9 cellular contexts compared by ENCODE assay signal in the genomic region with DNA sequence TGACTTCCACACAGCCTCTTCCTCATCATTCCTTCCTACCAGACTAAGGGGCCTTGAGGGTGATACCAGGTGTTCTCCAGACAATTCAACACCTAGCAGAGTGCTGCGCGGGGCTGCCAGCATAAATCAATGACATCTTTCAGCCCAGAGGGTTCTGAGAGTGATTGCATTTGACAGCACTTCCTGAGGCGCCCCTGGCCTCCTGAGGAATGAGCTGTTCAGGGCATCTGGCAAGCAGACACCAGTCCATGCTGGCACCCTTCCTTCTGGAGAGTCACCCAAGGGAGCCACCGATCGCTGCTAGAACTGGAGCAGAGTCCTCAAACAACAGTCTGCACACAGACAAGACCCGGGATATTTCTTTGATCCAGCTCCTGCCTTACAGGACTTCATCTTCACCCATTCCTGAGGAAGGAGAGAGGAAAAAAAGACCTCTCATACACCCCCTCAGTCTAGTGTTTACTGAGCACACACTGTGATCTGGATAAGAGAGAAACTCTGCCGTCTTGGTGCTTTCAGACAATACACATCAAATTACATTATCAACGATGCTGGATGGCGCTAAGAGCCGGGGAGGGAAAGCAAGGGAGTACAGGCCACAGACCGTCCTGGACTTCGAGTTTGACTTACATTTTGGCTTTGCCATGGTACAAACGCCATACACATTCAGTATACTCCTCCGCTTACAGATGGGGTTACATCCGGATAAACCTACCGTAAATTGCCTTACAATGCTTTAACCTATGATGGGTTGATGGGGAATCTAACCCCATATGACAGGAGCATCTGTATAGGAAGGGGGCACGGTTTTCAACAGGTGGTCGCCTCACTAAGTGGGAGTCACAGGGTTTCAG. TPM values are rescaled to one million over a fixed set of nuclear protein-coding genes. Genes with fewer than 3 reads are reported as not detected.
DNase-seq lines count a peak whose midpoint lies in the region; ATAC-seq and TF ChIP-seq lines count a peak whose summit lies in the region.
"Had no signal": no experiment of that assay in that cellular context is flagged by ENCODE, and none has a peak within 500 bp of the region (broad histone marks: within the 10 kb centered on the region; RNA-seq: fewer than 3 reads in every experiment).

No MANE protein-coding gene starts in this region.

- H3K9me3 ChIP-seq in CD4-positive, alpha-beta memory T cell (ENCODE audit: control insufficient read depth in 1 of 2, low read length in 2 of 2), result no peaks in the 10 kb centered on the region
- H3K9me3 ChIP-seq in naive thymus-derived CD4-positive, alpha-beta T cell (ENCODE audit: control insufficient read depth in 2 of 3, low read length in 3 of 3), result no peaks in the 10 kb centered on the region
- no peaks in the 10 kb centered on the region for H3K9me3 ChIP-seq in transverse colon

- intact Hi-C loops in CD4-positive, alpha-beta memory T cell (cut with micrococcal nuclease), result no loop called here
- intact Hi-C loops in MCF 10A (cut with micrococcal nuclease) (no loop called here), transverse colon (cut with DNase I; ENCODE audit: low total_unique reads) (no loop called here)
- intact Hi-C loops in naive thymus-derived CD4-positive, alpha-beta T cell (cut with micrococcal nuclease), result loop anchor here (5.0 to 10.0 kb wide), 6 partner anchors 251 to 1411 kb away; a partner anchor contains a TSS

- H2AFZ ChIP-seq in KMS-11 (ENCODE audit: low read depth), result no peak overlapping the region; the same call in 1 of the 2 replicates

- TF ChIP-seq POLR2A in transverse colon (IDR thresholded peaks at IDR 0.05), result no peak

- CTCF ChIA-PET in CD4-positive, alpha-beta memory T cell (lab: Charles Lee; ENCODE audit: partially characterized antibody), result interaction anchor here (1.1 kb wide), 1 partner anchor 525 kb away, joined by 3 read pairs; no protein-coding TSS in a partner anchor
- CTCF ChIA-PET in MCF 10A (lab: Yijun Ruan, JAX), result interaction anchor here (0.6 to 1.4 kb wide), 5 partner anchors 10 to 538 kb away, joined by 3 to 6 read pairs (median 3); no protein-coding TSS in a partner anchor
- CTCF ChIA-PET in naive thymus-derived CD4-positive, alpha-beta T cell (lab: Charles Lee), result no interaction called here

- H3K4me1 ChIP-seq in CD4-positive, alpha-beta memory T cell (ENCODE audit: insufficient read depth, low read length), result peaks cover 18% of the 10 kb centered on the region
- peaks cover 5% of the 10 kb centered on the region for H3K4me1 ChIP-seq in KMS-11 (ENCODE audit: low read depth, poor library complexity, severe bottlenecking)
- H3K4me1 ChIP-seq in naive thymus-derived CD4-positive, alpha-beta T cell (ENCODE audit: control insufficient read depth in 2 of 2, insufficient read depth in 2 of 2, low read length in 2 of 2), result peaks cover 11 to 14% of the 10 kb centered on the region in 2 donors
- peaks cover 8 to 41% (median 24%) of the 10 kb centered on the region in 4 donors for H3K4me1 ChIP-seq in transverse colon

- peak in 1 of 5 donors; percentile 20 for DNase-seq in CD4-positive, alpha-beta memory T cell
- DNase-seq in MCF 10A (ENCODE audit: unreplicated experiment), result no peak
- DNase-seq in naive thymus-derived CD4-positive, alpha-beta T cell, result no peak
- DNase-seq in kidney tubule cell (ENCODE audit: low spot score), result no peak
- no peak for DNase-seq in transverse colon
- DNase-seq: activated CD8-positive, alpha-beta memory T cell treated with anti-CD3 and anti-CD28 coated beads, Interleukin-2, amount 50 U/mL, for 48 hours had no signal

- no peaks in the 10 kb centered on the region for H3K36me3 ChIP-seq in CD4-positive, alpha-beta memory T cell (ENCODE audit: insufficient read depth, low read length)
- H3K36me3 ChIP-seq in KMS-11 (ENCODE audit: insufficient read depth), result no peaks in the 10 kb centered on the region
- peaks cover 0 to 7% (median 0%) of the 10 kb centered on the region in 3 experiments for H3K36me3 ChIP-seq in naive thymus-derived CD4-positive, alpha-beta T cell (ENCODE audit: control insufficient read depth in 2 of 3, insufficient read depth in 3 of 3, low read length in 3 of 3)
- no peaks in the 10 kb centered on the region for H3K36me3 ChIP-seq in transverse colon

- no peak for TF ChIP-seq EP300 in transverse colon (IDR thresholded peaks at IDR 0.05; ENCODE audit: low read depth)

- H3K79me2 ChIP-seq in KMS-11 (ENCODE audit: insufficient read depth, low read depth), result no peaks in the 10 kb centered on the region

- H3K27me3 ChIP-seq in CD4-positive, alpha-beta memory T cell (ENCODE audit: insufficient read depth, low read length), result no peaks in the 10 kb centered on the region
- H3K27me3 ChIP-seq in KMS-11 (ENCODE audit: insufficient read depth, low read depth) (peaks cover 81% of the 10 kb centered on the region), transverse colon (no peaks in the 10 kb centered on the region)
- peaks cover 0 to 3% of the 10 kb centered on the region in 2 donors for H3K27me3 ChIP-seq in naive thymus-derived CD4-positive, alpha-beta T cell (ENCODE audit: control insufficient read depth in 2 of 2, insufficient read depth in 2 of 2, low read length in 2 of 2)

- WGBS in transverse colon (ENCODE audit: low coverage in 1 of 2), 2 donors, result 90% methylated on average over 18 of the region's 18 CpGs; no CpG with 5 or more reads in 1 of the 2 donors

- ATAC-seq in naive thymus-derived CD4-positive, alpha-beta T cell, result no peak
- ATAC-seq in HG03460 (IDR thresholded peaks at IDR 0.05; ENCODE audit: unreplicated experiment) (no peak), GM18511 (IDR thresholded peaks at IDR 0.05; ENCODE audit: unreplicated experiment) (no peak)

- peak overlapping the region; percentile 95; the same call in 1 of the 2 replicates for H3K4me2 ChIP-seq in KMS-11

- in situ Hi-C loops in transverse colon (cut with MboI; ENCODE audit: low pct_ligation_motif_present in 1 of 4, low pct_unique_long_range_greater_than_20kb in 1 of 4, low sequenced_read_pairs in 3 of 4), result no loop called here

- H3K4me3 ChIP-seq in CD4-positive, alpha-beta memory T cell (ENCODE audit: low read length in 2 of 2), result peak overlapping the region in 1 of 2 donors; percentile 42
- H3K4me3 ChIP-seq in KMS-11 (IDR thresholded peaks at IDR 0.05; ENCODE audit: insufficient read depth, low read depth, low read length) (no peak overlapping the region), transverse colon (peak overlapping the region in 1 of 4 donors; percentile 75)
- peak overlapping the region; percentile 83 for H3K4me3 ChIP-seq in naive thymus-derived CD4-positive, alpha-beta T cell (ENCODE audit: low read length)

- peaks cover 4 to 5% of the 10 kb centered on the region in 2 donors for H3K27me3 Mint-ChIP-seq in CD4-positive, alpha-beta memory T cell
- H3K27me3 Mint-ChIP-seq in MCF 10A (ENCODE audit: insufficient read depth, unreplicated experiment), result no peaks in the 10 kb centered on the region
- H3K27me3 Mint-ChIP-seq in naive thymus-derived CD4-positive, alpha-beta T cell, result peaks cover 0 to 14% (median 8%) of the 10 kb centered on the region in 5 donors

- no peak overlapping the region for H3K27ac ChIP-seq in CD4-positive, alpha-beta memory T cell (ENCODE audit: low read depth, low read length)
- H3K27ac ChIP-seq in KMS-11 (no peak overlapping the region), transverse colon (no peak overlapping the region)
- H3K27ac ChIP-seq in naive thymus-derived CD4-positive, alpha-beta T cell (ENCODE audit: low read depth, low read length), result peak overlapping the region; percentile 100

- H3K27ac Mint-ChIP-seq in CD4-positive, alpha-beta memory T cell, result peak overlapping the region; percentile 88 to 98 (median 96)
- H3K27ac Mint-ChIP-seq in MCF 10A (ENCODE audit: low read depth, unreplicated experiment), result peak overlapping the region; percentile 99
- peak overlapping the region; percentile 93 to 99 (median 95) for H3K27ac Mint-ChIP-seq in naive thymus-derived CD4-positive, alpha-beta T cell

- H3K4me3 Mint-ChIP-seq in CD4-positive, alpha-beta memory T cell, result peak overlapping the region; percentile 89 to 93 (median 92)
- peak overlapping the region; percentile 92 for H3K4me3 Mint-ChIP-seq in MCF 10A (ENCODE audit: unreplicated experiment)
- peak overlapping the region; percentile 90 to 98 (median 94) for H3K4me3 Mint-ChIP-seq in naive thymus-derived CD4-positive, alpha-beta T cell

- H3K9ac ChIP-seq in KMS-11, result no peak overlapping the region

- POLR2A ChIA-PET in CD4-positive, alpha-beta memory T cell (lab: Charles Lee; ENCODE audit: partially characterized antibody), result interaction anchor here (1.0 to 2.7 kb wide), 15 partner anchors 11 to 1230 kb away, joined by 3 to 22 read pairs (median 5); a partner anchor contains a TSS
- POLR2A ChIA-PET in MCF 10A (lab: Yijun Ruan, JAX), result interaction anchor here (0.5 to 2.5 kb wide), 19 partner anchors 10 to 889 kb away, joined by 3 to 19 read pairs (median 4); a partner anchor contains a TSS
- POLR2A ChIA-PET in naive thymus-derived CD4-positive, alpha-beta T cell (lab: Charles Lee), result interaction anchor here (0.6 to 1.8 kb wide), 11 partner anchors 39 to 925 kb away, joined by 3 to 11 read pairs (median 4); a partner anchor contains a TSS

- peaks cover 9 to 25% (median 12%) of the 10 kb centered on the region in 4 donors for H3K4me1 Mint-ChIP-seq in CD4-positive, alpha-beta memory T cell
- peaks cover 9% of the 10 kb centered on the region for H3K4me1 Mint-ChIP-seq in MCF 10A (ENCODE audit: insufficient read depth, unreplicated experiment)
- peaks cover 0 to 33% (median 15%) of the 10 kb centered on the region in 7 donors for H3K4me1 Mint-ChIP-seq in naive thymus-derived CD4-positive, alpha-beta T cell

- BruUV-seq in MCF 10A (replicated peaks; lab: Mats Ljungman, UMichigan), result no TSS peak

- H3K9me3 Mint-ChIP-seq in CD4-positive, alpha-beta memory T cell, result peaks cover 0 to 4% (median 0%) of the 10 kb centered on the region in 8 donors
- no peaks in the 10 kb centered on the region for H3K9me3 Mint-ChIP-seq in MCF 10A (ENCODE audit: unreplicated experiment)
- peaks cover 0 to 2% (median 0%) of the 10 kb centered on the region in 11 donors for H3K9me3 Mint-ChIP-seq in naive thymus-derived CD4-positive, alpha-beta T cell

- H4K20me1 ChIP-seq in KMS-11 (ENCODE audit: insufficient read depth), result no peaks in the 10 kb centered on the region

- TF ChIP-seq CTCF in KMS-11 (conservative IDR thresholded peaks at IDR 0.05; ENCODE audit: low read depth, low read length) (no peak), MCF 10A (IDR thresholded peaks at IDR 0.05; ENCODE audit: unreplicated experiment) (no peak), transverse colon (IDR thresholded peaks at IDR 0.05) (no peak)

- peaks cover 0 to 3% of the 10 kb centered on the region in 2 donors for H3K36me3 Mint-ChIP-seq in CD4-positive, alpha-beta memory T cell
- no peaks in the 10 kb centered on the region for H3K36me3 Mint-ChIP-seq in MCF 10A (ENCODE audit: insufficient read depth, unreplicated experiment)
- peaks cover 0 to 3% (median 0%) of the 10 kb centered on the region in 5 donors for H3K36me3 Mint-ChIP-seq in naive thymus-derived CD4-positive, alpha-beta T cell

RNA-seq across cellular contexts. Expression of a gene that starts 23.1 kb away (rescaled TPM):
- not detected for total RNA-seq in CD4-positive, alpha-beta memory T cell
- under 1 TPM in 1 of 2 donors, not detected in 1; 0.38 TPM for polyA plus RNA-seq in CD4-positive, alpha-beta memory T cell
- not detected in 2 replicates for total RNA-seq in MCF 10A (2022)
- total RNA-seq in naive thymus-derived CD4-positive, alpha-beta T cell, result 10 to 100 TPM in 1 of 5 experiments, under 1 TPM in 3, not detected in 1; 0.11 to 98.0 (median 0.35) TPM
- polyA plus RNA-seq in naive thymus-derived CD4-positive, alpha-beta T cell, result not detected
- total RNA-seq in transverse colon, result 10 to 100 TPM in 1 of 4 donors, 1 to 10 TPM in 2, under 1 TPM in 1; 0.40 to 22.8 (median 7.2) TPM

RNA-seq across cellular contexts. Expression of a gene that starts 38.4 kb away (rescaled TPM):
- total RNA-seq in CD4-positive, alpha-beta memory T cell, result 10 to 100 TPM; 20.1 to 25.5 TPM
- polyA plus RNA-seq in CD4-positive, alpha-beta memory T cell, result 10 to 100 TPM; 10.1 to 15.5 TPM
- total RNA-seq in MCF 10A (2022) (28.0 and 34.4 TPM in 2 replicates), transverse colon (10 to 100 TPM; 14.9 to 26.9 (median 19.9) TPM)
- 10 to 100 TPM; 20.3 to 26.5 (median 21.7) TPM for total RNA-seq in naive thymus-derived CD4-positive, alpha-beta T cell
- polyA plus RNA-seq in naive thymus-derived CD4-positive, alpha-beta T cell, result 1 to 10 TPM; 7.5 to 8.7 TPM

Comparison
In these comparisons a context has a peak if more than half of its experiments do, and no peak if none do; other contexts are left out.
1. intact Hi-C loops: an anchor here in naive thymus-derived CD4-positive, alpha-beta T cell (5.0 to 10.0 kb wide); none called in CD4-positive, alpha-beta memory T cell, MCF 10A and transverse colon.